29 cellular contexts compared by ENCODE assay signal in the genomic region with DNA sequence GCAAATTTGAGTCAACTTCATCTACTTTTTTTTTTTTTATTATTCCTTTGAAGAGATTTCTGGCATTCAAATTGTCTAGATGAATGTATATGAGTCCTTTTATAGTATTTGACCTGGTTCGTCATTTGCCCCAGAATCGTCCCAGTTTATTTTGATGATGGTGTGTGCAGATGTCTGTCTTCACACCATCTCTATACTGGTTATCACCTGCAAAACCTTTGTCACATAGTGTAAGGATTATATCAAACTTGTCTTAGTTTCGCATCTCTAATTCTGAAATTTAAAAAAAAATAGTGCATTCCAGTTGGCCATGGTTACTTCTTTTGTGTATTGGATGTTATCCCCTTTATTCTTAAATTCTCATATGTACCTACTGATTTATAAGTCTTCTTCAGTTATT.
"Had no signal": no experiment of that assay in that cellular context is flagged by ENCODE, and none has a peak within 500 bp of the region (broad histone marks: within the 10 kb centered on the region; RNA-seq: fewer than 3 reads in every experiment).

No MANE protein-coding gene starts in this region.

- H3K27ac ChIP-seq: stomach, suprapubic skin, testis, thoracic aorta, thyroid gland, tibial artery, tibial nerve, transverse colon, upper lobe of left lung, upper lobe of right lung, uterus, vagina had no signal

- ATAC-seq: stimulated activated effector memory CD8-positive, alpha-beta T cell treated with anti-CD3 and anti-CD28 coated beads, Interleukin-12 subunit alpha, Interleukin-12 subunit beta, amount 100 ng/mL, for 72 hours; stimulated activated memory B cell treated with anti-CD40 and anti-IgM and Interleukin-4, amounts not matched to agents 10 μg/mL and 1 μg/mL and 100 μg/mL, for 72 hours; stimulated activated naive B cell treated with anti-CD40 and anti-IgM and Interleukin-4, amounts not matched to agents 10 μg/mL and 1 μg/mL and 100 μg/mL, for 72 hours; stimulated activated naive CD8-positive, alpha-beta T cell treated with anti-CD3 and anti-CD28 coated beads, Interleukin-15, amount 100 ng/mL, for 72 hours; stimulated activated naive CD8-positive, alpha-beta T cell treated with anti-CD3 and anti-CD28 coated beads, Interleukin-15, Interleukin-2, amounts not matched to agents 100 U/mL and 50 U/mL, for 24 hours; upper lobe of right lung had no signal

- H3K27ac Mint-ChIP-seq: stimulated activated effector memory CD8-positive, alpha-beta T cell treated with anti-CD3 and anti-CD28 coated beads, Interleukin-12 subunit alpha, Interleukin-12 subunit beta, amount 100 ng/mL, for 72 hours; stimulated activated memory B cell treated with anti-CD40 and anti-IgM and Interleukin-4, amounts not matched to agents 10 μg/mL and 1 μg/mL and 100 μg/mL, for 72 hours; stimulated activated naive B cell treated with anti-CD40 and anti-IgM and Interleukin-4, amounts not matched to agents 10 μg/mL and 1 μg/mL and 100 μg/mL, for 72 hours; stimulated activated naive CD8-positive, alpha-beta T cell treated with anti-CD3 and anti-CD28 coated beads, Interleukin-15, amount 100 ng/mL, for 72 hours; stimulated activated naive CD8-positive, alpha-beta T cell treated with anti-CD3 and anti-CD28 coated beads, Interleukin-15, Interleukin-2, amounts not matched to agents 100 ng/mL and 50 ng/mL, for 24 hours; type B pancreatic cell had no signal

- H3K4me1 Mint-ChIP-seq: stimulated activated naive CD8-positive, alpha-beta T cell treated with anti-CD3 and anti-CD28 coated beads, Interleukin-15, amount 100 ng/mL, for 72 hours had no signal

- H3K4me3 ChIP-seq: stomach, suprapubic skin, testis, thoracic aorta, thyroid gland, tibial artery, tibial nerve, transverse colon, upper lobe of left lung, upper lobe of right lung, uterus, vagina had no signal

- DNase-seq: stimulated activated CD4-positive, alpha-beta T cell treated with anti-CD3 and anti-CD28 coated beads, Interleukin-2, amount 100 ng/mL, for 48 hours; stimulated activated CD4-positive, alpha-beta T cell treated with anti-CD3 and anti-CD28 coated beads, Interleukin-4, amount 100 ng/mL, for 1 hour; stimulated activated CD4-positive, alpha-beta T cell treated with anti-CD3 and anti-CD28 coated beads, Interleukin-4, amount 100 ng/mL, for 24 hours; stimulated activated CD4-positive, alpha-beta T cell treated with anti-CD3 and anti-CD28 coated beads, Interleukin-4, amount 100 ng/mL, for 4 hours; stimulated activated CD8-positive, alpha-beta memory T cell treated with anti-CD3 and anti-CD28 coated beads, Interleukin-4, amount 100 ng/mL, for 48 hours; stimulated activated naive B cell treated with anti-CD40 and anti-IgM and Interleukin-4, amounts not matched to agents 10 μg/mL and 1 μg/mL and 100 μg/mL, for 72 hours; stimulated activated naive CD4-positive, alpha-beta T cell; stimulated activated naive CD4-positive, alpha-beta T cell treated with Interleukin-2 at 50 U/mL for 16 hours; stimulated activated naive CD8-positive, alpha-beta T cell treated with anti-CD3 and anti-CD28 coated beads, Interleukin-15, amount 100 ng/mL, for 72 hours; stimulated activated naive CD8-positive, alpha-beta T cell treated with anti-CD3 and anti-CD28 coated beads, Interleukin-15, Interleukin-2, amounts not matched to agents 100 U/mL and 50 U/mL, for 24 hours; stomach; substantia nigra; testis; thyroid gland; tibial artery; transverse colon; trophoblast cell; upper lobe of left lung; upper lobe of right lung; uterus had no signal

- FAIRE-seq: urothelium cell line had no signal

- H3K9me3 ChIP-seq: stomach, suprapubic skin, testis, thoracic aorta, thyroid gland, tibial artery, tibial nerve, transverse colon, upper lobe of left lung, upper lobe of right lung, uterus, vagina had no signal

- H3K27me3 ChIP-seq: stomach, suprapubic skin, testis, thyroid gland, tibial artery, tibial nerve, transverse colon, upper lobe of left lung, upper lobe of right lung, uterus, vagina had no signal

- H3K9me3 Mint-ChIP-seq: stimulated activated effector memory CD8-positive, alpha-beta T cell treated with anti-CD3 and anti-CD28 coated beads, Interleukin-12 subunit alpha, Interleukin-12 subunit beta, amount 100 ng/mL, for 72 hours; stimulated activated memory B cell treated with anti-CD40 and anti-IgM and Interleukin-4, amounts not matched to agents 10 μg/mL and 1 μg/mL and 100 μg/mL, for 72 hours; stimulated activated naive B cell treated with anti-CD40 and anti-IgM and Interleukin-4, amounts not matched to agents 10 μg/mL and 1 μg/mL and 100 μg/mL, for 72 hours; stimulated activated naive CD8-positive, alpha-beta T cell treated with anti-CD3 and anti-CD28 coated beads, Interleukin-15, amount 100 ng/mL, for 72 hours; stimulated activated naive CD8-positive, alpha-beta T cell treated with anti-CD3 and anti-CD28 coated beads, Interleukin-15, Interleukin-2, amounts not matched to agents 100 ng/mL and 50 ng/mL, for 24 hours; type B pancreatic cell had no signal

- H3K4me1 ChIP-seq: stomach, testis, thyroid gland, tibial artery, tibial nerve, transverse colon, upper lobe of left lung, upper lobe of right lung, uterus, vagina had no signal

- H3K36me3 ChIP-seq: thoracic aorta, uterus had no signal

- H3K27me3 Mint-ChIP-seq: stimulated activated memory B cell treated with anti-CD40 and anti-IgM and Interleukin-4, amounts not matched to agents 10 μg/mL and 1 μg/mL and 100 μg/mL, for 72 hours; stimulated activated naive B cell treated with anti-CD40 and anti-IgM and Interleukin-4, amounts not matched to agents 10 μg/mL and 1 μg/mL and 100 μg/mL, for 72 hours; stimulated activated naive CD8-positive, alpha-beta T cell treated with anti-CD3 and anti-CD28 coated beads, Interleukin-15, amount 100 ng/mL, for 72 hours; stimulated activated naive CD8-positive, alpha-beta T cell treated with anti-CD3 and anti-CD28 coated beads, Interleukin-15, Interleukin-2, amounts not matched to agents 100 ng/mL and 50 ng/mL, for 24 hours; type B pancreatic cell had no signal

- H3K4me3 Mint-ChIP-seq: stimulated activated effector memory CD8-positive, alpha-beta T cell treated with anti-CD3 and anti-CD28 coated beads, Interleukin-12 subunit alpha, Interleukin-12 subunit beta, amount 100 ng/mL, for 72 hours; stimulated activated memory B cell treated with anti-CD40 and anti-IgM and Interleukin-4, amounts not matched to agents 10 μg/mL and 1 μg/mL and 100 μg/mL, for 72 hours; stimulated activated naive B cell treated with anti-CD40 and anti-IgM and Interleukin-4, amounts not matched to agents 10 μg/mL and 1 μg/mL and 100 μg/mL, for 72 hours; stimulated activated naive CD8-positive, alpha-beta T cell treated with anti-CD3 and anti-CD28 coated beads, Interleukin-15, amount 100 ng/mL, for 72 hours; stimulated activated naive CD8-positive, alpha-beta T cell treated with anti-CD3 and anti-CD28 coated beads, Interleukin-15, Interleukin-2, amounts not matched to agents 100 ng/mL and 50 ng/mL, for 24 hours; type B pancreatic cell had no signal
